In the genomic region with DNA sequence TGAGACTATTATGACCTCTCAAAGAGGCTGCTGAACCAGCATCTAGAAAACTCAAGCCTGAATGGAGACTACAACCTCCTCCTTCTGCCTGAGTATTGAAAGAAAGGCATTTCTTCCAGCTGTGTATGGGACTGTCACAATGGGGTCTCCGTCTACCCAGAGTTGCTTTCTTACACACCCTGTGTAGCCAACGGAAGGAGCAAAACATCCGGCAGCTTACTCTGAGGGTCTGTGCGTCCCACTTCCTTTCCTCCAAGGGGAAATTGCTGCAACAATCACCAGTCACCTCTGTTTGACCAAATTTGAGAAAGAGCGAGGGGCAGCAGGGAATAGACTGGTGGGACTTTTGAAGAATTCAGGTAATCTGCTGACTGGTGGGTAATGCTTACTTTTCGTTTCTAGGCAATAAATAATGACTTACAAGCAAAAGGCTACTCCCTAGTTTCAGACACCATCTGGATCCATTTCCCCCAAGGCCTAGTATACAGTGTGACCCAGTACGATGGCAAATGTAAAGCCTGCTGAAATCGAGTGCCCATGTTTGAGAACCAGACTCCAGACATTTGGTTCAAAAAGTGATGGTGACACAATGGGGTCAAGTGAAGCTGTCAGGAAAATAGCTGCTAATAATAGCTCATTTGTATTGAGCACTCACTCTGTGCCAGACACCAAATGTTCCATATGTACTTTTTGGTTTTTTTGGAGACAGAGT, we compare ENCODE assay signal across 1 cellular context.
TF ChIP-seq lines count a peak whose summit lies in the region.

No MANE protein-coding gene starts in this region.

TF ChIP-seq in K562, 482 proteins besides CTCF, POLR2A, EP300 and RAD21:
- TF ChIP-seq ZNF316 (IDR thresholded peaks at IDR 0.05) (0 out of 2 replicates have a peak, but pooled peaks have one; percentile 21), EWSR1 (IDR thresholded peaks at IDR 0.05; ENCODE audit: borderline replicate concordance, low read depth, partially characterized antibody) (no peak)
